ENCODE assay signal across 8 cellular contexts in genomic region chr11:117098269-117099231, GRCh38. TPM values are rescaled to one million over a fixed set of nuclear protein-coding genes. Genes with fewer than 3 reads are reported as not detected.
A peak's percentile ranks its signal among the peaks of the same experiment; 100 is the strongest.
DNase-seq lines count a peak whose midpoint lies in the region; ATAC-seq and TF ChIP-seq lines count a peak whose summit lies in the region.

Gene SIK3 (minus strand): TSS chr11:117098428. CDS start chr11:117098415, 13 bp downstream.

- H3K27ac ChIP-seq in SK-N-SH (ENCODE audit: low read depth in 2 of 2, low read length in 1 of 2): peak within 1 kb of the TSS; percentile 64 to 74
- H3K27ac ChIP-seq in temporal lobe (ENCODE audit: low read depth, low read length): peak within 1 kb of the TSS; percentile 100

- H3K4me1 ChIP-seq in SK-N-SH (ENCODE audit: control insufficient read depth in 1 of 2, insufficient read depth in 2 of 2, low read depth in 1 of 2, low read length in 1 of 2): peaks cover 29 to 30% of the 10 kb centered on the region in 2 experiments

- CTCF ChIA-PET in HEK293T (lab: Yijun Ruan, JAX) (interaction anchor here (0.6 to 1.5 kb wide), 5 partner anchors 24 to 308 kb away, joined by 3 to 5 read pairs (median 3); partner anchors contain the start of gene APOA5), SK-N-SH (lab: Yijun Ruan, JAX) (interaction anchor here (0.7 to 16.5 kb wide), 21 partner anchors 8 to 366 kb away, joined by 3 to 268 read pairs (median 4); partner anchors contain the start of genes APOA1, APOA5, PAFAH1B2 and ZPR1)

- peak within 1 kb of the TSS; percentile 93 for H2AFZ ChIP-seq in SK-N-SH (ENCODE audit: low read depth)

- TF ChIP-seq RAD21 in SK-N-SH (IDR thresholded peaks at IDR 0.05; ENCODE audit: low read length): peak; percentile 63

- H3F3A ChIP-seq in SK-N-SH (replicated peaks; ENCODE audit: insufficient read depth): peaks cover 4% of the 10 kb centered on the region

- H3K36me3 ChIP-seq in SK-N-SH (replicated peaks in 1 of 2; ENCODE audit: control insufficient read depth in 1 of 2, insufficient read depth in 2 of 2, low read length in 1 of 2): no peaks in the 10 kb centered on the region

- H3K79me2 ChIP-seq in SK-N-SH (ENCODE audit: insufficient read depth): peaks cover 45% of the 10 kb centered on the region

- POLR2A ChIA-PET in HEK293T (lab: Yijun Ruan, JAX): interaction anchor here (0.6 to 1.7 kb wide), 5 partner anchors 21 to 310 kb away, joined by 3 to 5 read pairs (median 3); partner anchors contain the start of genes PAFAH1B2 and ZPR1
- POLR2A ChIA-PET in SK-N-SH (lab: Yijun Ruan, JAX): interaction anchor here (0.6 to 1.3 kb wide), 5 partner anchors 11 to 310 kb away, joined by 3 to 4 read pairs (median 3); partner anchors contain the start of gene PAFAH1B2

- no peaks in the 10 kb centered on the region for H3K9me2 ChIP-seq in SK-N-SH

- H3K4me3 ChIP-seq in SK-N-SH (ENCODE audit: low read depth in 2 of 2, low read length in 1 of 2): peak within 1 kb of the TSS; percentile 82

- peaks cover 29% of the 10 kb centered on the region for H4K20me1 ChIP-seq in SK-N-SH (ENCODE audit: insufficient read depth)

- H3K9ac ChIP-seq in SK-N-SH: peak within 1 kb of the TSS; percentile 86

- TF ChIP-seq EP300 in SK-N-SH (IDR thresholded peaks at IDR 0.05; ENCODE audit: borderline replicate concordance in 1 of 2, low read depth in 1 of 2, low read length in 1 of 2): no peak; a peak in 1 of 4 replicates

- H3K9me3 ChIP-seq in SK-N-SH: no peaks in the 10 kb centered on the region

- WGBS in SK-N-SH (ENCODE audit: low lambda C conversion rate): 65% methylated on average over 7 of the region's 78 CpGs

- TF ChIP-seq CTCF in SK-N-SH (IDR thresholded peaks at IDR 0.05) (peak; percentile 52), omental fat pad (IDR thresholded peaks at IDR 0.05) (peak in 1 of 3 donors; percentile 24)

- DNase-seq in GF-D8 (lab: John Stamatoyannopoulos, UW) (peak; percentile 97), HEK293T (ENCODE audit: extremely low spot score) (peak; percentile 99), NAMALWA (ENCODE audit: low spot score) (peak; percentile 93), SK-N-SH (peak; percentile 100), globus pallidus (ENCODE audit: low spot score) (peak; percentile 95), omental fat pad (ENCODE audit: low spot score) (peak; percentile 81)
- peak; percentile 93 for DNase-seq in activated naive CD4-positive, alpha-beta T cell treated with anti-CD3 and anti-CD28 coated beads, Interleukin-2, amount 50 U/mL, for 16 hours

- peak within 1 kb of the TSS; percentile 82 for H3K4me2 ChIP-seq in SK-N-SH

- no peaks in the 10 kb centered on the region for H3K27me3 ChIP-seq in SK-N-SH (ENCODE audit: insufficient read depth)

- peak; percentile 89 for ATAC-seq in omental fat pad (ENCODE audit: low FRiP score)

TF ChIP-seq in HEK293T, 16 proteins besides CTCF, POLR2A, EP300 and RAD21:
- TF ChIP-seq LEF1 (IDR thresholded peaks at IDR 0.05; ENCODE audit: borderline replicate concordance) (no peak), HDGF (IDR thresholded peaks at IDR 0.05; ENCODE audit: borderline replicate concordance) (0 out of 2 replicates have a peak, but pooled peaks have one; percentile 22), FOXK2 (IDR thresholded peaks at IDR 0.05) (no peak), FOXA1 (IDR thresholded peaks at IDR 0.05) (no peak), FOXM1 (IDR thresholded peaks at IDR 0.05; ENCODE audit: borderline replicate concordance) (no peak), NFRKB (IDR thresholded peaks at IDR 0.05) (no peak), SUZ12 (IDR thresholded peaks at IDR 0.05) (no peak), CTBP1 (IDR thresholded peaks at IDR 0.05; ENCODE audit: borderline replicate concordance) (no peak), PKNOX1 (IDR thresholded peaks at IDR 0.05) (no peak), TARDBP (IDR thresholded peaks at IDR 0.05) (no peak), SP1 (IDR thresholded peaks at IDR 0.05) (no peak), ELF4 (IDR thresholded peaks at IDR 0.05) (no peak), ARNT (IDR thresholded peaks at IDR 0.05) (0 out of 2 replicates have a peak, but pooled peaks have one; percentile 18), BHLHE40 (IDR thresholded peaks at IDR 0.05; ENCODE audit: borderline replicate concordance) (no peak), L3MBTL2 (conservative IDR thresholded peaks at IDR 0.05) (peak; percentile 93), ZNF384 (IDR thresholded peaks at IDR 0.05) (no peak)

TF ChIP-seq in SK-N-SH, 30 proteins besides CTCF, POLR2A, EP300 and RAD21 (continues in another document):
- peak; percentile 97 for TF ChIP-seq MXI1 (IDR thresholded peaks at IDR 0.05; ENCODE audit: low read depth, low read length)
- TF ChIP-seq RXRA (IDR thresholded peaks at IDR 0.05; ENCODE audit: borderline replicate concordance, low read depth): 0 out of 2 replicates have a peak, but pooled peaks have one; percentile 42
- TF ChIP-seq FOXM1 (IDR thresholded peaks at IDR 0.05; ENCODE audit: low read depth): 0 out of 2 replicates have a peak, but pooled peaks have one; percentile 24
- TF ChIP-seq, protein P1, sequence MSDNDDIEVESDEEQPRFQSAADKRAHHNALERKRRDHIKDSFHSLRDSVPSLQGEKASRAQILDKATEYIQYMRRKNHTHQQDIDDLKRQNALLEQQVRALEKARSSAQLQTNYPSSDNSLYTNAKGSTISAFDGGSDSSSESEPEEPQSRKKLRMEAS (IDR thresholded peaks at IDR 0.05; ENCODE audit: low read depth): peak; percentile 76
- no peak for TF ChIP-seq GABPA (IDR thresholded peaks at IDR 0.05; ENCODE audit: low read depth)
- peak; percentile 21 for TF ChIP-seq CHD2 (IDR thresholded peaks at IDR 0.05; ENCODE audit: low read length, partially characterized antibody)
- TF ChIP-seq USF2 (IDR thresholded peaks at IDR 0.05; ENCODE audit: borderline replicate concordance, low read depth, low read length): peak; percentile 92
- TF ChIP-seq ZBTB33 (IDR thresholded peaks at IDR 0.05; ENCODE audit: borderline replicate concordance, low read depth): no peak
- TF ChIP-seq POLR2AphosphoS5 (IDR thresholded peaks at IDR 0.05; ENCODE audit: low read depth, low read length): peak; percentile 49
- no peak for TF ChIP-seq JUND (IDR thresholded peaks at IDR 0.05)
- TF ChIP-seq MEF2A (IDR thresholded peaks at IDR 0.05; ENCODE audit: borderline replicate concordance, low read depth): no peak
- TF ChIP-seq, protein P2, sequence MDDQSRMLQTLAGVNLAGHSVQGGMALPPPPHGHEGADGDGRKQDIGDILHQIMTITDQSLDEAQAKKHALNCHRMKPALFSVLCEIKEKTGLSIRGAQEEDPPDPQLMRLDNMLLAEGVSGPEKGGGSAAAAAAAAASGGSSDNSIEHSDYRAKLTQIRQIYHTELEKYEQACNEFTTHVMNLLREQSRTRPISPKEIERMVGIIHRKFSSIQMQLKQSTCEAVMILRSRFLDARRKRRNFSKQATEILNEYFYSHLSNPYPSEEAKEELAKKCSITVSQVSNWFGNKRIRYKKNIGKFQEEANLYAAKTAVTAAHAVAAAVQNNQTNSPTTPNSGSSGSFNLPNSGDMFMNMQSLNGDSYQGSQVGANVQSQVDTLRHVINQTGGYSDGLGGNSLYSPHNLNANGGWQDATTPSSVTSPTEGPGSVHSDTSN (IDR thresholded peaks at IDR 0.05): no peak
- no peak for TF ChIP-seq IRF3 (IDR thresholded peaks at IDR 0.05; ENCODE audit: low read depth, low read length)
- peak; percentile 96 for TF ChIP-seq USF1 (IDR thresholded peaks at IDR 0.05; ENCODE audit: borderline replicate concordance, low read depth)
- TF ChIP-seq ELF1 (IDR thresholded peaks at IDR 0.05): no peak
- peak; percentile 85 for TF ChIP-seq YY1 (IDR thresholded peaks at IDR 0.05; ENCODE audit: low read depth)

RNA-seq across cellular contexts. Expression of gene SIK3, which starts in this region (rescaled TPM):
- 4.5 and 5.1 TPM in 2 replicates for polyA plus RNA-seq in SK-N-SH (2012; rRNA removed)
- 4.5 and 4.9 TPM in 2 replicates for polyA plus RNA-seq in SK-N-SH (2012; cell fraction: cytosol; rRNA removed)
- polyA plus RNA-seq in SK-N-SH (2012; cell fraction: nucleus; rRNA removed): 14.0 and 15.9 TPM in 2 replicates
- total RNA-seq in omental fat pad (10 to 100 TPM; 31.2 to 54.6 (median 50.2) TPM), temporal lobe (21.6 TPM)

Comparison
In these comparisons a context has a peak if more than half of its experiments do, and no peak if none do; other contexts are left out.
1. Peak in every context shown above with its lines: DNase-seq, ATAC-seq, H3K4me3 ChIP-seq and H3K27ac ChIP-seq.